ENCODE assay signal across 17 cellular contexts in the genomic region with DNA sequence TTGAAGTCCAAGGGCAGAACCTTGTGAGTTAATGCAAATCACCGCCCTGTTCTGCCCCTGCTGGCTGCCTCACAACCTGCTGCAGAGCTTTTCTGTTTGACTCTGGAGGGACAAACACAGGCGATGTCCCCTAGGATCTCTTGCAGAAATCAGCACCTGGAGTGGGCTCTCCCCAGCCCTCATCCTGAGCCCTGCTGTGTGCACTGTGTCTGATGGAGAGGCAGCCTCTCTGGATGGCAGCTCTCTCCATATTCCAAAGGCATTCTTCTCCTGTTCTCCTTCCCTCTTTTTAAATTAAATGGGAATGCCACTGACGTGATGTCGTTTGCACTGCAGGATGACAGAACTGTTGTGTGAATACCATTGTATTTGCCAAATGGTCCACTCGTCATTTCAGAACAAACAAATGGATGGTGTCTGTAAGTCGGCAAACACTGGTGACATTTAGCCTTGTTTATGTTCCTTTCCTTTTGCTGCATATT.
DNase-seq lines count a peak whose midpoint lies in the region; ATAC-seq and TF ChIP-seq lines count a peak whose summit lies in the region.
"Had no signal": no experiment of that assay in that cellular context is flagged by ENCODE, and none has a peak within 500 bp of the region (broad histone marks: within the 10 kb centered on the region; RNA-seq: fewer than 3 reads in every experiment).

No MANE protein-coding gene starts in this region.

- DNase-seq in cardiac septum (ENCODE audit: low spot score) (peak; percentile 44), right cardiac atrium (no peak), islet precursor cell (peak; percentile 56), heart right ventricle (no peak), Caco-2 (no peak), colonic mucosa (no peak)
- DNase-seq: ACHN; activated CD4-positive, alpha-beta memory T cell treated with anti-CD3 and anti-CD28 coated beads for 36 hours; activated naive CD8-positive, alpha-beta T cell treated with anti-CD3 and anti-CD28 coated beads, Interleukin-2, amount 50 U/mL, for 24 hours; activated T-cell treated with anti-CD3 and anti-CD28 coated beads, Interleukin-2, amount 50 U/mL, for 72 hours; cerebellar nuclear complex; heart left ventricle; testis had no signal

- no peaks in the 10 kb centered on the region for H3K4me1 ChIP-seq in right cardiac atrium (ENCODE audit: control insufficient read depth, insufficient read depth, low read length)
- peaks cover 0 to 5% (median 0%) of the 10 kb centered on the region in 9 donors for H3K4me1 ChIP-seq in heart right ventricle
- H3K4me1 ChIP-seq in Caco-2: no peaks in the 10 kb centered on the region
- no peaks in the 10 kb centered on the region for H3K4me1 ChIP-seq in colonic mucosa
- H3K4me1 ChIP-seq: testis had no signal

- no peak for ATAC-seq in right cardiac atrium
- ATAC-seq in HG03159 (IDR thresholded peaks at IDR 0.05; ENCODE audit: unreplicated experiment): no peak
- ATAC-seq in heart right ventricle: no peak
- ATAC-seq: activated naive CD8-positive, alpha-beta T cell treated with anti-CD3 and anti-CD28 coated beads, Interleukin-2, amount 50 U/mL, for 24 hours; activated T-cell treated with anti-CD3 and anti-CD28 coated beads, Interleukin-2, amount 50 U/mL, for 72 hours; left lobe of liver; SK-N-SH treated with all-trans-retinoic acid at 6 μM for 48 hours had no signal

- TF ChIP-seq CTCF in brain (conservative IDR thresholded peaks at IDR 0.05) (no peak), heart right ventricle (IDR thresholded peaks at IDR 0.05) (no peak), Caco-2 (IDR thresholded peaks at IDR 0.05; ENCODE audit: insufficient read depth in 1 of 2, low read depth in 1 of 2, low read length in 1 of 2, severe bottlenecking in 1 of 2, unreplicated experiment in 1 of 2) (no peak), colonic mucosa (IDR thresholded peaks at IDR 0.05) (no peak)

- H3K36me3 Mint-ChIP-seq in brain (peaks cover 4% of the 10 kb centered on the region), Caco-2 (ENCODE audit: insufficient read depth, unreplicated experiment) (no peaks in the 10 kb centered on the region)
- H3K36me3 Mint-ChIP-seq: activated CD4-positive, alpha-beta memory T cell treated with anti-CD3 and anti-CD28 coated beads for 36 hours had no signal

- BruUV-seq in Caco-2 (replicated peaks; lab: Mats Ljungman, UMichigan): no TSS peak

- H3K9me3 Mint-ChIP-seq in brain (no peaks in the 10 kb centered on the region), Caco-2 (ENCODE audit: unreplicated experiment) (no peaks in the 10 kb centered on the region)
- H3K9me3 Mint-ChIP-seq: activated CD4-positive, alpha-beta memory T cell treated with anti-CD3 and anti-CD28 coated beads for 36 hours; activated naive CD8-positive, alpha-beta T cell treated with anti-CD3 and anti-CD28 coated beads, Interleukin-2, amount 50 U/mL, for 24 hours; activated T-cell treated with anti-CD3 and anti-CD28 coated beads, Interleukin-2, amount 50 U/mL, for 72 hours had no signal

- H3K4me3 ChIP-seq in right cardiac atrium (ENCODE audit: low read length): no peak overlapping the region
- no peak overlapping the region for H3K4me3 ChIP-seq in heart right ventricle
- H3K4me3 ChIP-seq in Caco-2 (ENCODE audit: low read depth, low read length): no peak overlapping the region
- no peak overlapping the region for H3K4me3 ChIP-seq in colonic mucosa
- H3K4me3 ChIP-seq: heart left ventricle, testis had no signal

- H3K4me1 Mint-ChIP-seq in brain: peaks cover 36% of the 10 kb centered on the region
- H3K4me1 Mint-ChIP-seq in Caco-2 (ENCODE audit: low read depth, unreplicated experiment): no peaks in the 10 kb centered on the region
- H3K4me1 Mint-ChIP-seq: activated naive CD8-positive, alpha-beta T cell treated with anti-CD3 and anti-CD28 coated beads, Interleukin-2, amount 50 U/mL, for 24 hours had no signal

- H3K36me3 ChIP-seq in heart right ventricle (no peaks in the 10 kb centered on the region), Caco-2 (ENCODE audit: control insufficient read depth, insufficient read depth, low read length) (no peaks in the 10 kb centered on the region), colonic mucosa (no peaks in the 10 kb centered on the region)
- H3K36me3 ChIP-seq: heart left ventricle had no signal

- CTCF ChIA-PET in Caco-2 (lab: Charles Lee): no interaction called here

- H3K9ac ChIP-seq in colonic mucosa (ENCODE audit: low read depth in 2 of 2, low read length in 2 of 2): no peak overlapping the region

- H3K9me3 ChIP-seq in right cardiac atrium (ENCODE audit: control insufficient read depth, low read length): no peaks in the 10 kb centered on the region
- no peaks in the 10 kb centered on the region for H3K9me3 ChIP-seq in heart right ventricle
- no peaks in the 10 kb centered on the region for H3K9me3 ChIP-seq in Caco-2
- no peaks in the 10 kb centered on the region for H3K9me3 ChIP-seq in colonic mucosa
- H3K9me3 ChIP-seq: heart left ventricle, testis had no signal

- H3K27me3 Mint-ChIP-seq in brain (no peaks in the 10 kb centered on the region), Caco-2 (ENCODE audit: insufficient read depth, unreplicated experiment) (peaks cover 12% of the 10 kb centered on the region)
- H3K27me3 Mint-ChIP-seq: activated naive CD8-positive, alpha-beta T cell treated with anti-CD3 and anti-CD28 coated beads, Interleukin-2, amount 50 U/mL, for 24 hours had no signal

- POLR2A ChIA-PET in Caco-2 (lab: Charles Lee): no interaction called here

- intact Hi-C loops in cardiac septum (cut with DNase I) (no loop called here), right cardiac atrium (cut with DNase I) (no loop called here), heart right ventricle (cut with DNase I) (no loop called here), Caco-2 (cut with micrococcal nuclease; ENCODE audit: unreplicated experiment) (no loop called here), colonic mucosa (cut with DNase I) (no loop called here)

- WGBS in right cardiac atrium: 46% methylated on average over 6 of the region's 6 CpGs
- WGBS in heart right ventricle, 2 donors: 44 to 50% methylated on average over 6 of the region's 6 CpGs

- H3K27me3 ChIP-seq in right cardiac atrium (ENCODE audit: control insufficient read depth, insufficient read depth): no peaks in the 10 kb centered on the region
- H3K27me3 ChIP-seq in heart right ventricle: peaks cover 0 to 37% (median 8%) of the 10 kb centered on the region in 7 donors
- no peaks in the 10 kb centered on the region; the same call in 1 of the 2 replicates for H3K27me3 ChIP-seq in Caco-2 (replicated peaks; ENCODE audit: control insufficient read depth, insufficient read depth, low read length)
- H3K27me3 ChIP-seq in colonic mucosa: no peaks in the 10 kb centered on the region
- H3K27me3 ChIP-seq: testis had no signal

- H3K27ac Mint-ChIP-seq in brain (peak overlapping the region in 3 of 5 experiments; percentile 18 to 93 (median 35)), Caco-2 (ENCODE audit: unreplicated experiment) (no peak overlapping the region)
- H3K27ac Mint-ChIP-seq: activated CD4-positive, alpha-beta memory T cell treated with anti-CD3 and anti-CD28 coated beads for 36 hours; activated naive CD8-positive, alpha-beta T cell treated with anti-CD3 and anti-CD28 coated beads, Interleukin-2, amount 50 U/mL, for 24 hours; activated T-cell treated with anti-CD3 and anti-CD28 coated beads, Interleukin-2, amount 50 U/mL, for 72 hours had no signal

- no peak overlapping the region for H3K27ac ChIP-seq in right cardiac atrium (ENCODE audit: low read length)
- H3K27ac ChIP-seq in heart right ventricle: no peak overlapping the region
- no peak overlapping the region for H3K27ac ChIP-seq in colonic mucosa
- H3K27ac ChIP-seq: heart left ventricle, testis had no signal

- H3K4me3 Mint-ChIP-seq in brain: no peak overlapping the region
- H3K4me3 Mint-ChIP-seq in Caco-2 (ENCODE audit: unreplicated experiment): no peak overlapping the region
- H3K4me3 Mint-ChIP-seq: activated CD4-positive, alpha-beta memory T cell treated with anti-CD3 and anti-CD28 coated beads for 36 hours; activated naive CD8-positive, alpha-beta T cell treated with anti-CD3 and anti-CD28 coated beads, Interleukin-2, amount 50 U/mL, for 24 hours; activated T-cell treated with anti-CD3 and anti-CD28 coated beads, Interleukin-2, amount 50 U/mL, for 72 hours had no signal

Comparison
In these comparisons a context has a peak if more than half of its experiments do, and no peak if none do; other contexts are left out.
1. DNase-seq: peak in cardiac septum (single experiment) and islet precursor cell (single experiment); none in right cardiac atrium (0 of 3), heart right ventricle (0 of 2), Caco-2 (0 of 2) and colonic mucosa (single experiment).